Comparison of ENCODE assay signal across 10 cellular contexts in the genomic region with DNA sequence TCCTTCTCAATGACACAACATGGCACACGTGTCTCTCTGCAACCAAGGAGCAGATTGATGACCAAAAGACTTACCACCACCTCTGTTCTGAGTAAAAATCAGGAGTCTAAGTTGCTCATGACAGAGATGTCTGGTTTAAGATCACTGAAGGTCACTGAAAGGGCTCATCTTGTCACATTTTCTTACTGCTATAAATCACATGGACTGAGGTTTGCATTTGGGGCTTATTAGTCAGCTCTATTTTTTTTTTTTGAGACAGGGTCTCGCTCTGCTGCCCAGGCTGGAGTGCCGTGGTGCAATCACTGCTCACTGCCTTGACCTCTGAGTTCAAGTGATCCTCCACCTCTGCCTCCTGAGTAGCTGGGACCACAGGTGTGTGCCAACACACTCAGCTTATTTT. TPM values are rescaled to one million over a fixed set of nuclear protein-coding genes. Genes with fewer than 3 reads are reported as not detected.
DNase-seq lines count a peak whose midpoint lies in the region; ATAC-seq and TF ChIP-seq lines count a peak whose summit lies in the region.
"Had no signal": no experiment of that assay in that cellular context is flagged by ENCODE, and none has a peak within 500 bp of the region (broad histone marks: within the 10 kb centered on the region; RNA-seq: fewer than 3 reads in every experiment).

No MANE protein-coding gene starts in this region.

- intact Hi-C loops in natural killer cell (cut with micrococcal nuclease), result no loop called here

- peak overlapping the region in 1 of 4 donors; percentile 70 for H3K4me3 Mint-ChIP-seq in CD4-positive, CD25-positive, alpha-beta regulatory T cell
- H3K4me3 Mint-ChIP-seq in central memory CD8-positive, alpha-beta T cell, result no peak overlapping the region
- no peak overlapping the region for H3K4me3 Mint-ChIP-seq in natural killer cell

- H3K36me3 Mint-ChIP-seq in CD4-positive, CD25-positive, alpha-beta regulatory T cell, result peaks cover 60% of the 10 kb centered on the region
- H3K36me3 Mint-ChIP-seq in central memory CD8-positive, alpha-beta T cell (ENCODE audit: insufficient read depth), result peaks cover 79% of the 10 kb centered on the region
- H3K36me3 Mint-ChIP-seq in natural killer cell, result peaks cover 27% of the 10 kb centered on the region

- H3K9me3 ChIP-seq in CD4-positive, CD25-positive, alpha-beta regulatory T cell (ENCODE audit: control insufficient read depth in 2 of 2, low read length in 2 of 2), result no peaks in the 10 kb centered on the region

- no peak for ATAC-seq in CD4-positive, CD25-positive, alpha-beta regulatory T cell (ENCODE audit: low read depth in 2 of 2)
- ATAC-seq in GM18511 (IDR thresholded peaks at IDR 0.05; ENCODE audit: unreplicated experiment) (peak; percentile 39), natural killer cell (no peak), HG02623 (IDR thresholded peaks at IDR 0.05; ENCODE audit: unreplicated experiment) (no peak)
- no peak for ATAC-seq in central memory CD8-positive, alpha-beta T cell (replicated peaks; ENCODE audit: extremely low read depth, poor library complexity, severe bottlenecking)

- H3K4me1 Mint-ChIP-seq in CD4-positive, CD25-positive, alpha-beta regulatory T cell, result peaks cover 25 to 71% (median 56%) of the 10 kb centered on the region in 4 donors
- H3K4me1 Mint-ChIP-seq in central memory CD8-positive, alpha-beta T cell, result peaks cover 58% of the 10 kb centered on the region
- H3K4me1 Mint-ChIP-seq in natural killer cell, result peaks cover 57 to 59% of the 10 kb centered on the region in 2 donors

- no peak for DNase-seq in CD4-positive, CD25-positive, alpha-beta regulatory T cell
- DNase-seq in central memory CD8-positive, alpha-beta T cell (ENCODE audit: low spot score in 2 of 2), result no peak
- DNase-seq in natural killer cell (no peak), HEK293T (ENCODE audit: extremely low spot score) (no peak), NCI-H146 (lab: John Stamatoyannopoulos, UW) (no peak), globus pallidus (ENCODE audit: low spot score) (no peak)
- DNase-seq: NCI-H187 treated with DMSO at 0.1 percent for 48 hours; stimulated activated naive CD4-positive, alpha-beta T cell treated with Interleukin-2 at 50 U/mL for 16 hours had no signal

- no peak for TF ChIP-seq CTCF in natural killer cell (IDR thresholded peaks at IDR 0.05)

- H3K27me3 Mint-ChIP-seq in CD4-positive, CD25-positive, alpha-beta regulatory T cell, result no peaks in the 10 kb centered on the region
- H3K27me3 Mint-ChIP-seq in central memory CD8-positive, alpha-beta T cell, result no peaks in the 10 kb centered on the region
- H3K27me3 Mint-ChIP-seq in natural killer cell (ENCODE audit: low read depth in 2 of 2), result no peaks in the 10 kb centered on the region

- H3K36me3 ChIP-seq in CD4-positive, CD25-positive, alpha-beta regulatory T cell (ENCODE audit: control insufficient read depth, insufficient read depth, low read length), result peaks cover 60% of the 10 kb centered on the region

- POLR2A ChIA-PET in HEK293T (lab: Yijun Ruan, JAX), result no interaction called here

- no peak overlapping the region for H3K4me3 ChIP-seq in CD4-positive, CD25-positive, alpha-beta regulatory T cell (ENCODE audit: low read depth, low read length)

- no peaks in the 10 kb centered on the region for H3K27me3 ChIP-seq in CD4-positive, CD25-positive, alpha-beta regulatory T cell (ENCODE audit: control insufficient read depth, insufficient read depth, low read length)

- peaks cover 30% of the 10 kb centered on the region for H3K4me1 ChIP-seq in CD4-positive, CD25-positive, alpha-beta regulatory T cell (ENCODE audit: control insufficient read depth, insufficient read depth, low read length, poor library complexity, severe bottlenecking)

- CTCF ChIA-PET in HEK293T (lab: Yijun Ruan, JAX), result no interaction called here

- peak overlapping the region; percentile 30 for H3K27ac ChIP-seq in CD4-positive, CD25-positive, alpha-beta regulatory T cell (ENCODE audit: insufficient read depth, low read length, poor library complexity, severe bottlenecking)

- H3K27ac Mint-ChIP-seq in CD4-positive, CD25-positive, alpha-beta regulatory T cell, result peak overlapping the region; percentile 53 to 91 (median 87)
- peak overlapping the region; percentile 59 for H3K27ac Mint-ChIP-seq in central memory CD8-positive, alpha-beta T cell (ENCODE audit: low read depth)
- H3K27ac Mint-ChIP-seq in natural killer cell, result peak overlapping the region; percentile 78 to 79

- no peaks in the 10 kb centered on the region for H3K9me3 Mint-ChIP-seq in CD4-positive, CD25-positive, alpha-beta regulatory T cell
- H3K9me3 Mint-ChIP-seq in central memory CD8-positive, alpha-beta T cell, result no peaks in the 10 kb centered on the region
- no peaks in the 10 kb centered on the region for H3K9me3 Mint-ChIP-seq in natural killer cell

TF ChIP-seq in HEK293T, 16 proteins besides CTCF, POLR2A, EP300 and RAD21:
- TF ChIP-seq SUZ12 (IDR thresholded peaks at IDR 0.05) (no peak), ZNF384 (IDR thresholded peaks at IDR 0.05) (no peak), ARNT (IDR thresholded peaks at IDR 0.05) (no peak), SP1 (IDR thresholded peaks at IDR 0.05) (no peak), LEF1 (IDR thresholded peaks at IDR 0.05; ENCODE audit: borderline replicate concordance) (no peak), FOXM1 (IDR thresholded peaks at IDR 0.05; ENCODE audit: borderline replicate concordance) (no peak), NFRKB (IDR thresholded peaks at IDR 0.05) (no peak), PKNOX1 (IDR thresholded peaks at IDR 0.05) (no peak), BHLHE40 (IDR thresholded peaks at IDR 0.05; ENCODE audit: borderline replicate concordance) (no peak), L3MBTL2 (conservative IDR thresholded peaks at IDR 0.05) (no peak), HDGF (IDR thresholded peaks at IDR 0.05; ENCODE audit: borderline replicate concordance) (no peak)

RNA-seq across cellular contexts. Expression of gene CFLAR, which starts 19.4 kb away (rescaled TPM):
- 306 TPM for total RNA-seq in CD4-positive, CD25-positive, alpha-beta regulatory T cell
- polyA plus RNA-seq in CD4-positive, CD25-positive, alpha-beta regulatory T cell, result 100 to 1,000 TPM; 118 to 159 (median 132) TPM
- total RNA-seq in natural killer cell, result 100 to 1,000 TPM; 415 to 542 (median 445) TPM

RNA-seq across cellular contexts. Expression of gene CASP10, which starts 47.5 kb away (rescaled TPM):
- total RNA-seq in CD4-positive, CD25-positive, alpha-beta regulatory T cell, result 15.1 TPM
- 1 to 10 TPM; 4.4 to 7.1 (median 5.6) TPM for polyA plus RNA-seq in CD4-positive, CD25-positive, alpha-beta regulatory T cell
- total RNA-seq in natural killer cell, result 100 to 1,000 TPM in 1 of 3 donors, 10 to 100 TPM in 2; 67.4 to 101 (median 75.3) TPM
